Comparison of ENCODE assay signal across 39 cellular contexts in genomic region chr10:49269523-49269922, GRCh38. TPM values are rescaled to one million over a fixed set of nuclear protein-coding genes. Genes with fewer than 3 reads are reported as not detected.
"Had no signal": no experiment of that assay in that cellular context is flagged by ENCODE, and none has a peak within 500 bp of the region (broad histone marks: within the 10 kb centered on the region; RNA-seq: fewer than 3 reads in every experiment).

No MANE protein-coding gene starts in this region.

- H3K4me1 ChIP-seq: adrenal gland, body of pancreas, colonic mucosa had no signal

- H3K4me3 Mint-ChIP-seq: activated CD4-positive, alpha-beta memory T cell treated with anti-CD3 and anti-CD28 coated beads for 36 hours; activated CD4-positive, alpha-beta T cell treated with anti-CD3 and anti-CD28 coated beads for 36 hours; activated CD4-positive, alpha-beta T cell treated with anti-CD3 and anti-CD28 coated beads, Interleukin-2, amount 10 ng/mL, durations not matched to agents 24 days and 14 days; activated CD8-positive, alpha-beta memory T cell treated with anti-CD3 and anti-CD28 coated beads, Interleukin-2, amount 10 ng/mL, durations not matched to agents 7 days and 5 days; activated CD8-positive, alpha-beta T cell treated with anti-CD3 and anti-CD28 coated beads, Interleukin-2, amount 10 ng/mL, durations not matched to agents 7 days and 5 days; activated naive CD4-positive, alpha-beta T cell treated with anti-CD3 and anti-CD28 coated beads for 36 hours; activated naive CD4-positive, alpha-beta T cell treated with anti-CD3 and anti-CD28 coated beads, Interleukin-2, amount 50 U/mL, for 24 hours; activated naive CD8-positive, alpha-beta T cell treated with anti-CD3 and anti-CD28 coated beads for 36 hours; activated naive CD8-positive, alpha-beta T cell treated with anti-CD3 and anti-CD28 coated beads, Interleukin-2, amount 50 U/mL, for 24 hours; activated T-helper 1 cell treated with anti-CD3 and anti-CD28 coated beads, Interleukin-12 subunit alpha, Interleukin-12 subunit beta, Interleukin-2, Interleukin-4 antibody, amounts not matched to agents 30 ng/mL and 10 ng/mL and 1 ng/mL, durations not matched to agents 14 hours and 24 hours and 36 hours; T-helper 17 cell; T-helper 2 cell treated with Interferon-gamma antibody and Interleukin-4, amounts not matched to agents 5 μg/mL and 100 μg/mL, for 36 hours had no signal

- DNase-seq: activated CD4-positive, alpha-beta memory T cell treated with anti-CD3 and anti-CD28 coated beads for 36 hours; activated CD4-positive, alpha-beta T cell treated with anti-CD3 and anti-CD28 coated beads for 36 hours; activated CD4-positive, alpha-beta T cell treated with anti-CD3 and anti-CD28 coated beads, Interleukin-2, amount 10 ng/mL, durations not matched to agents 24 days and 14 days; activated CD4-positive, CD25-positive, alpha-beta regulatory T cell; activated CD4-positive, CD25-positive, alpha-beta regulatory T cell treated with anti-CD3 and anti-CD28 coated beads, Interleukin-2, amount 50 U/mL, for 72 hours; activated CD8-positive, alpha-beta memory T cell treated with anti-CD3 and anti-CD28 coated beads, Interleukin-2, amount 10 ng/mL, durations not matched to agents 7 days and 5 days; activated CD8-positive, alpha-beta memory T cell treated with anti-CD3 and anti-CD28 coated beads, Interleukin-2, amount 50 U/mL, for 4 hours; activated effector memory CD4-positive, alpha-beta T cell treated with anti-CD3 and anti-CD28 coated beads, Interleukin-2, amount 50 U/mL, for 16 hours; activated naive CD4-positive, alpha-beta T cell treated with anti-CD3 and anti-CD28 coated beads for 36 hours; activated naive CD8-positive, alpha-beta T cell treated with anti-CD3 and anti-CD28 coated beads for 36 hours; activated naive CD8-positive, alpha-beta T cell treated with anti-CD3 and anti-CD28 coated beads, Interleukin-2, amount 50 U/mL, for 24 hours; activated T-cell treated with anti-CD3 and anti-CD28 coated beads, Interleukin-2, amount 50 U/mL, for 1 hour; activated T-cell treated with anti-CD3 and anti-CD28 coated beads, Interleukin-2, amount 50 U/mL, for 48 hours; adrenal gland; amygdala; aorta; body of pancreas; central memory CD4-positive, alpha-beta T cell; cerebellar nuclear complex; colonic mucosa; effector memory CD4-positive, alpha-beta T cell; erythroblast; esophagus squamous epithelium; foreskin melanocyte; T-helper 1 cell; T-helper 17 cell; T1000; WERI-Rb-1 had no signal

- H3K36me3 Mint-ChIP-seq: activated naive CD4-positive, alpha-beta T cell treated with anti-CD3 and anti-CD28 coated beads, Interleukin-2, amount 50 U/mL, for 24 hours; activated naive CD8-positive, alpha-beta T cell treated with anti-CD3 and anti-CD28 coated beads for 36 hours had no signal

- H3K27me3 ChIP-seq: adrenal gland, body of pancreas, colonic mucosa, esophagus squamous epithelium, gastroesophageal sphincter had no signal

- H3K27ac Mint-ChIP-seq: activated CD4-positive, alpha-beta memory T cell treated with anti-CD3 and anti-CD28 coated beads for 36 hours; activated CD4-positive, alpha-beta T cell treated with anti-CD3 and anti-CD28 coated beads for 36 hours; activated CD4-positive, alpha-beta T cell treated with anti-CD3 and anti-CD28 coated beads, Interleukin-2, amount 10 ng/mL, durations not matched to agents 24 days and 14 days; activated CD8-positive, alpha-beta memory T cell treated with anti-CD3 and anti-CD28 coated beads, Interleukin-2, amount 10 ng/mL, durations not matched to agents 7 days and 5 days; activated CD8-positive, alpha-beta T cell treated with anti-CD3 and anti-CD28 coated beads, Interleukin-2, amount 10 ng/mL, durations not matched to agents 7 days and 5 days; activated naive CD4-positive, alpha-beta T cell treated with anti-CD3 and anti-CD28 coated beads for 36 hours; activated naive CD4-positive, alpha-beta T cell treated with anti-CD3 and anti-CD28 coated beads, Interleukin-2, amount 50 U/mL, for 24 hours; activated naive CD8-positive, alpha-beta T cell treated with anti-CD3 and anti-CD28 coated beads for 36 hours; activated naive CD8-positive, alpha-beta T cell treated with anti-CD3 and anti-CD28 coated beads, Interleukin-2, amount 50 U/mL, for 24 hours; activated T-helper 1 cell treated with anti-CD3 and anti-CD28 coated beads, Interleukin-12 subunit alpha, Interleukin-12 subunit beta, Interleukin-2, Interleukin-4 antibody, amounts not matched to agents 30 ng/mL and 10 ng/mL and 1 ng/mL, durations not matched to agents 14 hours and 24 hours and 36 hours; activated T-helper 2 cell treated with anti-CD3 and anti-CD28 coated beads, Interferon-gamma antibody, Interleukin-2, Interleukin-4, amounts not matched to agents 10 μg/mL and 5 μg/mL and 100 μg/mL, durations not matched to agents 14 hours and 24 hours and 36 hours; T-helper 17 cell; T-helper 2 cell treated with Interferon-gamma antibody and Interleukin-4, amounts not matched to agents 5 μg/mL and 100 μg/mL, for 36 hours had no signal

- H3K27me3 Mint-ChIP-seq: activated naive CD4-positive, alpha-beta T cell treated with anti-CD3 and anti-CD28 coated beads, Interleukin-2, amount 50 U/mL, for 24 hours; activated naive CD8-positive, alpha-beta T cell treated with anti-CD3 and anti-CD28 coated beads for 36 hours; activated naive CD8-positive, alpha-beta T cell treated with anti-CD3 and anti-CD28 coated beads, Interleukin-2, amount 50 U/mL, for 24 hours had no signal

- H3K9me3 ChIP-seq: body of pancreas, colonic mucosa had no signal

- H3K36me3 ChIP-seq: adrenal gland, colonic mucosa, esophagus squamous epithelium, gastroesophageal sphincter, WERI-Rb-1 had no signal

- H3K4me3 ChIP-seq: adrenal gland, body of pancreas, colonic mucosa, esophagus squamous epithelium, gastroesophageal sphincter had no signal

- H3K27ac ChIP-seq: adrenal gland, body of pancreas, colonic mucosa, esophagus squamous epithelium, gastroesophageal sphincter, WERI-Rb-1 had no signal

RNA-seq across cellular contexts. Expression of gene C10orf71, which starts 29.4 kb away (rescaled TPM):
- total RNA-seq: activated CD4-positive, alpha-beta memory T cell treated with anti-CD3 and anti-CD28 coated beads for 36 hours; activated CD4-positive, alpha-beta T cell treated with anti-CD3 and anti-CD28 coated beads for 36 hours; activated CD4-positive, alpha-beta T cell treated with anti-CD3 and anti-CD28 coated beads, Interleukin-2, amount 10 ng/mL, durations not matched to agents 24 days and 14 days; activated CD8-positive, alpha-beta memory T cell treated with anti-CD3 and anti-CD28 coated beads for 36 hours; activated CD8-positive, alpha-beta memory T cell treated with anti-CD3 and anti-CD28 coated beads, Interleukin-2, amount 10 ng/mL, durations not matched to agents 7 days and 5 days; activated CD8-positive, alpha-beta T cell treated with anti-CD3 and anti-CD28 coated beads, Interleukin-2, amount 10 ng/mL, durations not matched to agents 7 days and 5 days; activated naive CD4-positive, alpha-beta T cell treated with anti-CD3 and anti-CD28 coated beads for 36 hours; activated naive CD8-positive, alpha-beta T cell treated with anti-CD3 and anti-CD28 coated beads for 36 hours; activated T-helper 1 cell treated with anti-CD3 and anti-CD28 coated beads, Interleukin-12 subunit alpha, Interleukin-12 subunit beta, Interleukin-2, Interleukin-4 antibody, amounts not matched to agents 30 ng/mL and 10 ng/mL and 1 ng/mL, durations not matched to agents 14 hours and 24 hours and 36 hours; activated T-helper 2 cell treated with anti-CD3 and anti-CD28 coated beads, Interferon-gamma antibody, Interleukin-2, Interleukin-4, amounts not matched to agents 10 μg/mL and 5 μg/mL and 100 μg/mL, durations not matched to agents 14 hours and 24 hours and 36 hours; colonic mucosa; dermis microvascular lymphatic vessel endothelial cell; fibroblast of lung; fibroblast of villous mesenchyme; glomerular endothelial cell; T-helper 17 cell had no signal
